ENCODE assay signal across 1 cellular context in the genomic region with DNA sequence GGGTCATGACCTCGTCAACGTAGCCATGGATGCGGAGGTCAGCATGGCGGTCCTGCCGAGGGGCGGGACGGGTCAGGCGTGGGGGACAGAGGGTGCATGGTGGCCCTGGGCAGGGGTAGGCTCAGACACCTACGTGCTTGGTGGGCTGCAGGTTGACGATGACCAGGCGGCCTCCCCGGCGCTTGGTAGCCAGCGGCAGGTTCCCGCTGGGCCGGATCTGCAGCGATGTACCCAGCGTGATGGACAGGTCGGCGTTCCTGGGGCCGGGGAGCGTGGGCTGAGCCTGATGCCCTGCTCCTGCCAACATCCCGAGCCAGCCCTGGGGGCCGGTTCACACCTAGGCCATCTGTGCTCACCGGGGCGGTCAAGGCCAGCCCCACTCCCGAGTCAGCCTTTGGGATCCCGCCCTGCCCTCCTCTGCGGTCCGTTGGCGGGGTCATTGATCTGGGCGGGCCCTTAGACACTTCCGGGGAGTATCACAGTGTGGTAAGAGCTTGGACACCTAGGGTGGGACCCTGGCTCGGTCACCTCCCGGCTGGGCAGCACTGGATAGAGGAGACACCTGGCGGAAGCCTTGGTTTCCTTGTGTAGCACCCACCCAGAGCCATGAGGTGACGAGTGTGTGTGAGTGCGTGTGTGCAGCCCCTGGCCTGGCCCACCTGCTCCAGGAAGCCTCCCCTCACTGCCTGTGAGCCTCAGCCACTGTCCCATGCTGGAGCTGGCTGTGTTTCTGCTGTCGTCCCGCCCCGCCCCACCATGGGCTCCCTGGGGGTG.
TF ChIP-seq lines count a peak whose summit lies in the region.

No MANE protein-coding gene starts in this region.

TF ChIP-seq in HepG2, 621 proteins besides CTCF, POLR2A, EP300 and RAD21:
- TF ChIP-seq, protein P1, sequence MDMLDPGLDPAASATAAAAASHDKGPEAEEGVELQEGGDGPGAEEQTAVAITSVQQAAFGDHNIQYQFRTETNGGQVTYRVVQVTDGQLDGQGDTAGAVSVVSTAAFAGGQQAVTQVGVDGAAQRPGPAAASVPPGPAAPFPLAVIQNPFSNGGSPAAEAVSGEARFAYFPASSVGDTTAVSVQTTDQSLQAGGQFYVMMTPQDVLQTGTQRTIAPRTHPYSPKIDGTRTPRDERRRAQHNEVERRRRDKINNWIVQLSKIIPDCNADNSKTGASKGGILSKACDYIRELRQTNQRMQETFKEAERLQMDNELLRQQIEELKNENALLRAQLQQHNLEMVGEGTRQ (IDR thresholded peaks at IDR 0.05; ENCODE audit: low read depth, low read length), result no peak
- TF ChIP-seq, protein P1 (CRISPR knock-in tag; IDR thresholded peaks at IDR 0.05; ENCODE audit: borderline replicate concordance), result no peak
- TF ChIP-seq, protein P2, sequence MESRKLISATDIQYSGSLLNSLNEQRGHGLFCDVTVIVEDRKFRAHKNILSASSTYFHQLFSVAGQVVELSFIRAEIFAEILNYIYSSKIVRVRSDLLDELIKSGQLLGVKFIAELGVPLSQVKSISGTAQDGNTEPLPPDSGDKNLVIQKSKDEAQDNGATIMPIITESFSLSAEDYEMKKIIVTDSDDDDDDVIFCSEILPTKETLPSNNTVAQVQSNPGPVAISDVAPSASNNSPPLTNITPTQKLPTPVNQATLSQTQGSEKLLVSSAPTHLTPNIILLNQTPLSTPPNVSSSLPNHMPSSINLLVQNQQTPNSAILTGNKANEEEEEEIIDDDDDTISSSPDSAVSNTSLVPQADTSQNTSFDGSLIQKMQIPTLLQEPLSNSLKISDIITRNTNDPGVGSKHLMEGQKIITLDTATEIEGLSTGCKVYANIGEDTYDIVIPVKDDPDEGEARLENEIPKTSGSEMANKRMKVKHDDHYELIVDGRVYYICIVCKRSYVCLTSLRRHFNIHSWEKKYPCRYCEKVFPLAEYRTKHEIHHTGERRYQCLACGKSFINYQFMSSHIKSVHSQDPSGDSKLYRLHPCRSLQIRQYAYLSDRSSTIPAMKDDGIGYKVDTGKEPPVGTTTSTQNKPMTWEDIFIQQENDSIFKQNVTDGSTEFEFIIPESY (CRISPR knock-in tag; IDR thresholded peaks at IDR 0.05), result peak; percentile 68
